Comparison of ENCODE assay signal across 13 cellular contexts in the genomic region with DNA sequence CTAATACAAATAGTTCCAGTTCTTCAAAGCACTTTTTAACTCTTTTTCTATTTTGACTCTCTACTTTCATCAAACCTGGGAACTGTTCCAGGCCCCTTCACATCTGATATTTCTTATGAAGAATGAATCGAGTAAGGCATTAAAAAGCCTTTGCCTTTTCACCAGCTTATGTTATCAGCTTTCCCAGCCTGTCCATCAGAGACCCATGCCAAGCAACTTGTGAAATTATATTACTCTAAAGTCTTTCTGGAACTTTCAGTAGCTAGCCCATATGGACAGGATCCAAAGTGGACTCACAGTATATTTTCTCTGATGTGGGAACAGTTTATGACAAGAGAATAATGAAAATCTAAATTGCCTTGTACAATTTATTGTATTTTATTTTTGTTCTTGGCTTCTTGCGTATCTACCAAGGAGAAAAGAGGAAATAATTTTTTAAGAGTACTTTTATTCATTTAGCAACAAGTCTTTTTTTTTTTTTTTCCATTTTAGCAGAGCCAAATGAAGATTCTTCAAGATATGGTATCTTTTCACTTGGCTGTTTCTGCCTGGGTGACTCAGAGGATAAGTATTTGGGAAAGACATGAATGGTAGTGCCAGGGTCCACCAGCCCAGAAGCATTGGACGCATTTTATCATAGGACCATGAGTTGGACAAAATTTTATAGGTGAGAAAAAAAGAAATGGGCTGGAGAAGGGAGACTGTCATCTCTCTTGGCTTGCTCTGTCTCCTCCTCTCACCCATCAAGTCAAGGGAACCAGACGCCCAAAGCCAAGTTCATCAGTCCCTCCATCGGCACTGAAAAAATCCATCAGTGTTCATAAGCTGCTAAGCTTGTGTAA.
"Had no signal": no experiment of that assay in that cellular context is flagged by ENCODE, and none has a peak within 500 bp of the region (broad histone marks: within the 10 kb centered on the region; RNA-seq: fewer than 3 reads in every experiment).

No MANE protein-coding gene starts in this region.

- ATAC-seq: activated T-helper 17 cell treated with anti-CD3 and anti-CD28 coated beads, Interleukin-2, amount 50 U/mL, for 72 hours; foreskin keratinocyte; left lobe of liver; upper lobe of right lung; WTC11 had no signal

- H3K9me3 ChIP-seq: upper lobe of right lung had no signal

- DNase-seq: activated CD4-positive, alpha-beta T cell treated with anti-CD3 and anti-CD28 coated beads, Interleukin-2, amount 10 ng/mL, durations not matched to agents 24 days and 14 days; activated CD8-positive, alpha-beta memory T cell treated with anti-CD3 and anti-CD28 coated beads for 24 hours; activated naive CD4-positive, alpha-beta T cell treated with anti-CD3 and anti-CD28 coated beads, Interleukin-2, amount 10 ng/mL, durations not matched to agents 7 days and 5 days; brain microvascular endothelial cell; dermis blood vessel endothelial cell; erythroblast; foreskin keratinocyte; nephron progenitor cell; stimulated activated CD4-positive, alpha-beta T cell treated with anti-CD3 and anti-CD28 coated beads, Interleukin-4, amount 100 ng/mL, for 24 hours; upper lobe of right lung had no signal

- H3K4me1 ChIP-seq: foreskin keratinocyte had no signal

- H3K27ac ChIP-seq: brain microvascular endothelial cell, foreskin keratinocyte, upper lobe of right lung had no signal

- H3K36me3 ChIP-seq: brain microvascular endothelial cell, upper lobe of right lung had no signal

- H3K27me3 ChIP-seq: brain microvascular endothelial cell, foreskin keratinocyte, upper lobe of right lung had no signal

- H3K4me3 ChIP-seq: upper lobe of right lung had no signal
